8 cellular contexts compared by ENCODE assay signal in genomic region chrX:119981286-119982070, GRCh38. TPM values are rescaled to one million over a fixed set of nuclear protein-coding genes. Genes with fewer than 3 reads are reported as not detected.
DNase-seq lines count a peak whose midpoint lies in the region; ATAC-seq and TF ChIP-seq lines count a peak whose summit lies in the region.

No MANE protein-coding gene starts in this region.

- no peak overlapping the region for H3K4me3 Mint-ChIP-seq in activated T-cell treated with anti-CD3 and anti-CD28 coated beads, Interleukin-2, amount 50 U/mL, for 72 hours
- no peak overlapping the region for H3K4me3 Mint-ChIP-seq in activated CD8-positive, alpha-beta T cell treated with anti-CD3 and anti-CD28 coated beads for 36 hours

- no peak overlapping the region for H3K27ac Mint-ChIP-seq in activated T-cell treated with anti-CD3 and anti-CD28 coated beads, Interleukin-2, amount 50 U/mL, for 72 hours
- H3K27ac Mint-ChIP-seq in activated CD8-positive, alpha-beta T cell treated with anti-CD3 and anti-CD28 coated beads for 36 hours = no peak overlapping the region

- peaks cover 21% of the 10 kb centered on the region for H3K27me3 Mint-ChIP-seq in activated T-cell treated with anti-CD3 and anti-CD28 coated beads, Interleukin-2, amount 50 U/mL, for 72 hours (ENCODE audit: low read depth)
- no peaks in the 10 kb centered on the region for H3K27me3 Mint-ChIP-seq in activated CD8-positive, alpha-beta T cell treated with anti-CD3 and anti-CD28 coated beads for 36 hours

- CTCF ChIA-PET in activated CD8-positive, alpha-beta T cell treated with anti-CD3 and anti-CD28 coated beads for 36 hours (lab: Charles Lee) = interaction anchor here (1.0 to 1.4 kb wide), 4 partner anchors 10 to 41 kb away, joined by 3 to 5 read pairs (median 4); no protein-coding TSS in a partner anchor

- H3K9me3 Mint-ChIP-seq in activated T-cell treated with anti-CD3 and anti-CD28 coated beads, Interleukin-2, amount 50 U/mL, for 72 hours = no peaks in the 10 kb centered on the region
- H3K9me3 Mint-ChIP-seq in activated CD8-positive, alpha-beta T cell treated with anti-CD3 and anti-CD28 coated beads for 36 hours = no peaks in the 10 kb centered on the region

- peak; percentile 8 to 18 for DNase-seq in activated T-cell treated with anti-CD3 and anti-CD28 coated beads, Interleukin-2, amount 50 U/mL, for 72 hours
- DNase-seq in activated T-cell treated with anti-CD3 and anti-CD28 coated beads, Interleukin-2, amount 50 U/mL, for 1 hour = no peak
- DNase-seq in MV-4-11 (lab: John Stamatoyannopoulos, UW) = peak; percentile 22
- DNase-seq in activated CD8-positive, alpha-beta T cell treated with anti-CD3 and anti-CD28 coated beads for 36 hours = peak; percentile 44
- DNase-seq in lower lobe of right lung = no peak
- no peak for DNase-seq in cortex of kidney (lab: John Stamatoyannopoulos, UW)
- DNase-seq in stimulated activated CD4-positive, alpha-beta T cell treated with anti-CD3 and anti-CD28 coated beads, Interleukin-4, amount 100 ng/mL, for 1 hour = no peak

- POLR2A ChIA-PET in activated CD8-positive, alpha-beta T cell treated with anti-CD3 and anti-CD28 coated beads for 36 hours (lab: Charles Lee) = no interaction called here

- no peaks in the 10 kb centered on the region for H3K27me3 ChIP-seq in lower lobe of right lung (ENCODE audit: low read depth)

- no peak for ATAC-seq in activated T-cell treated with anti-CD3 and anti-CD28 coated beads, Interleukin-2, amount 50 U/mL, for 72 hours (replicated peaks in 1 of 2)
- ATAC-seq in activated CD8-positive, alpha-beta T cell treated with anti-CD3 and anti-CD28 coated beads for 36 hours = no peak
- ATAC-seq in lower lobe of right lung (no peak), GM21526 (IDR thresholded peaks at IDR 0.05; ENCODE audit: low FRiP score, unreplicated experiment) (no peak)

- TF ChIP-seq CTCF in activated CD8-positive, alpha-beta T cell treated with anti-CD3 and anti-CD28 coated beads for 36 hours (IDR thresholded peaks at IDR 0.05) = peak; percentile 31
- TF ChIP-seq CTCF in lower lobe of right lung (IDR thresholded peaks at IDR 0.05) = peak; percentile 46

- no peak overlapping the region for H3K27ac ChIP-seq in lower lobe of right lung

- H3K36me3 Mint-ChIP-seq in activated T-cell treated with anti-CD3 and anti-CD28 coated beads, Interleukin-2, amount 50 U/mL, for 72 hours (ENCODE audit: insufficient read depth in 2 of 2) = no peaks in the 10 kb centered on the region
- no peaks in the 10 kb centered on the region for H3K36me3 Mint-ChIP-seq in activated CD8-positive, alpha-beta T cell treated with anti-CD3 and anti-CD28 coated beads for 36 hours (ENCODE audit: low read depth)

- H3K4me1 ChIP-seq in lower lobe of right lung = no peaks in the 10 kb centered on the region

- H3K4me1 Mint-ChIP-seq in activated T-cell treated with anti-CD3 and anti-CD28 coated beads, Interleukin-2, amount 50 U/mL, for 72 hours (ENCODE audit: low read depth) = no peaks in the 10 kb centered on the region
- no peaks in the 10 kb centered on the region for H3K4me1 Mint-ChIP-seq in activated CD8-positive, alpha-beta T cell treated with anti-CD3 and anti-CD28 coated beads for 36 hours (ENCODE audit: low read depth)

- H3K36me3 ChIP-seq in lower lobe of right lung = no peaks in the 10 kb centered on the region

- intact Hi-C loops in activated CD8-positive, alpha-beta T cell treated with anti-CD3 and anti-CD28 coated beads for 36 hours (cut with micrococcal nuclease) = no loop called here
- intact Hi-C loops in lower lobe of right lung (cut with DNase I) = no loop called here

- H3K9me3 ChIP-seq in lower lobe of right lung = no peaks in the 10 kb centered on the region

- no peak overlapping the region for H3K4me3 ChIP-seq in lower lobe of right lung

RNA-seq across cellular contexts. Expression of gene NKAP, which starts 37.9 kb away (rescaled TPM):
- total RNA-seq in activated T-cell treated with anti-CD3 and anti-CD28 coated beads, Interleukin-2, amount 50 U/mL, for 72 hours = 10 to 100 TPM; 17.7 to 19.0 TPM
- total RNA-seq in activated CD8-positive, alpha-beta T cell treated with anti-CD3 and anti-CD28 coated beads for 36 hours = 10 to 100 TPM in 1 of 2 experiments, 1 to 10 TPM in 1; 10.0 to 12.2 TPM
- total RNA-seq in lower lobe of right lung = 8.8 TPM

Comparison
In these comparisons a context has a peak if more than half of its experiments do, and no peak if none do; other contexts are left out.
1. DNase-seq: peak in activated T-cell treated with anti-CD3 and anti-CD28 coated beads, Interleukin-2, amount 50 U/mL, for 72 hours (2 of 2), MV-4-11 (single experiment) and activated CD8-positive, alpha-beta T cell treated with anti-CD3 and anti-CD28 coated beads for 36 hours (single experiment); none in activated T-cell treated with anti-CD3 and anti-CD28 coated beads, Interleukin-2, amount 50 U/mL, for 1 hour (single experiment), lower lobe of right lung (single experiment), cortex of kidney (single experiment) and stimulated activated CD4-positive, alpha-beta T cell treated with anti-CD3 and anti-CD28 coated beads, Interleukin-4, amount 100 ng/mL, for 1 hour (single experiment).